In the genomic region with DNA sequence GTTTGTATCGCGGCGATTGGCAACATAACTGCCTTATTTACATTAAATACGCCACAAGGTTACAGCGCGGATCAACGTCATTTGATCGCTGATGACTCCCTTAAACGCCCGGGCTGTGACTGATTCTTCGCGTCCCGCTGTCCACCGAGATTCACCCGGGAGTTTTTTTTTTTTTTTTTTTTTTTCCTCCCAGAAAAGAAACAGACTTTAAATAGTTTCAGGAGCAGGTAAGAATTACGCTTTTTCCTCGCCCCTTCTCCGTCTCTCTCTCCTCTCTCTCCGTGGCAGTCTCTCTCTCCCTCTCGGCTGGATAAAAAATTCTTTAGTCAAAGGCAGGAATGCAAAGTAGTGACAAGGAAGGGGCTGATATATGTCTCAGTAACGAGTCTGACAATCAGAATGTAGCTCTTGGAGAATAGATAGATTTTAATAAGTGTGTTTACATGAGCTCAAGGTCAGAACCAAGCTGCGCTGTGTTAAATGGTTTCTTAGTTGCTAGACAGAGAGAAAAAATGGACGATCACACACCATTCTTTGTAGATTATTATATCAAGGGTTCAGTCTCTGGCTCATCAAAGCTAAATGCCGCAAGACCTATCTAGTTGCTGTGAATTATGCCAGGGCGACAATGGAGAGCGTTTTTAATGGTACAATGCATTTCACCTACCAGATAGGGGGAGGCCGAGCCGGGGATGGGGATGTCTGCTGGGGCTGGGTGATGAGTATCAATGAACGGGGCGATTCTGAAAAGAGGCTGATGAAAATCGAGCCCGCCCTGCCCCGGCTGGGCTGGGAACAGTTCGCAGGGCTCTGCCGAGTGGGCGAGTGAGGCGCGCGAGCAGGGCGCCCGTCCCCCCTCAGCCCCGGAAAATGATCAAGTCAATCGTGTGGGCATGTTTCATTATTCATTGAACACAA, we compare ENCODE assay signal across 8 cellular contexts.
DNase-seq lines count a peak whose midpoint lies in the region; ATAC-seq, FAIRE-seq and TF ChIP-seq lines count a peak whose summit lies in the region.

No MANE protein-coding gene starts in this region.

- H3K4me3 ChIP-seq in HUES48 (ENCODE audit: low read depth, low read length) (peak overlapping the region; percentile 41), K562 (no peak overlapping the region)
- H3K4me3 ChIP-seq in naive thymus-derived CD4-positive, alpha-beta T cell (ENCODE audit: low read length), result no peak overlapping the region

- H3K27ac Mint-ChIP-seq in naive thymus-derived CD4-positive, alpha-beta T cell, result peak overlapping the region in 2 of 9 donors; percentile 48 to 71

- H3K27me3 ChIP-seq in HUES48 (ENCODE audit: control insufficient read depth, insufficient read depth, low read length), result peaks cover 90% of the 10 kb centered on the region
- peaks cover 25 to 56% of the 10 kb centered on the region in 2 experiments; a peak in 4 of 5 replicates for H3K27me3 ChIP-seq in K562 (ENCODE audit: control insufficient read depth in 2 of 2, insufficient read depth in 2 of 2, low read length in 2 of 2)
- peaks cover 0 to 14% of the 10 kb centered on the region in 2 donors for H3K27me3 ChIP-seq in naive thymus-derived CD4-positive, alpha-beta T cell (ENCODE audit: control insufficient read depth in 2 of 2, insufficient read depth in 2 of 2, low read length in 2 of 2)

- H3K9me3 Mint-ChIP-seq in naive thymus-derived CD4-positive, alpha-beta T cell, result peaks cover 0 to 10% (median 4%) of the 10 kb centered on the region in 11 donors

- H3K79me2 ChIP-seq in K562 (ENCODE audit: control insufficient read depth, insufficient read depth, low read length), result no peaks in the 10 kb centered on the region

- TF ChIP-seq RAD21 in K562 (CRISPR knock-in tag; conservative IDR thresholded peaks at IDR 0.05 in 1 of 2, IDR thresholded peaks at IDR 0.05 in 1 of 2), result no peak

- ATAC-seq in K562, result no peak
- ATAC-seq in naive thymus-derived CD4-positive, alpha-beta T cell, result no peak
- ATAC-seq in GM19324 (IDR thresholded peaks at IDR 0.05; ENCODE audit: low FRiP score, unreplicated experiment), result no peak
- no peak for ATAC-seq in left colon

- in situ Hi-C loops in K562 (cut with MboI), result loop anchor here (5.0 kb wide), 1 partner anchor 427 kb away; no protein-coding TSS in a partner anchor

- H3K4me2 ChIP-seq in K562 (ENCODE audit: insufficient read depth, low read length), result no peak overlapping the region

- peaks cover 19 to 47% (median 34%) of the 10 kb centered on the region in 7 donors for H3K4me1 Mint-ChIP-seq in naive thymus-derived CD4-positive, alpha-beta T cell

- no peak for TF ChIP-seq CTCF in K562 (IDR thresholded peaks at IDR 0.05 in 2 of 3, conservative IDR thresholded peaks at IDR 0.05 in 1 of 3; ENCODE audit: insufficient read depth in 2 of 3, low read depth in 1 of 3, low read length in 3 of 3)

- WGBS in K562 (ENCODE audit: insufficient coverage, low coverage, missing lambda C conversion rate), result 22% methylated on average over 34 of the region's 43 CpGs

- H3K4me3 Mint-ChIP-seq in naive thymus-derived CD4-positive, alpha-beta T cell, result peak overlapping the region; percentile 54 to 89 (median 73)

- no peak for TF ChIP-seq POLR2A in K562 (conservative IDR thresholded peaks at IDR 0.05)

- H2AFZ ChIP-seq in K562 (ENCODE audit: low read depth, low read length), result no peak overlapping the region

- H3K27ac ChIP-seq in HUES48 (ENCODE audit: low read depth, low read length), result no peak overlapping the region
- no peak overlapping the region for H3K27ac ChIP-seq in K562 (ENCODE audit: extremely low read depth, low read depth, low read length)
- H3K27ac ChIP-seq in naive thymus-derived CD4-positive, alpha-beta T cell (ENCODE audit: low read depth, low read length), result no peak overlapping the region

- no peaks in the 10 kb centered on the region for H3K9me1 ChIP-seq in K562 (ENCODE audit: control insufficient read depth, insufficient read depth, low read length)

- no peak for FAIRE-seq in K562 (lab: Jason Lieb, UNC)

- intact Hi-C loops in K562 (cut with micrococcal nuclease) (no loop called here), left colon (cut with DNase I, micrococcal nuclease) (no loop called here)
- intact Hi-C loops in naive thymus-derived CD4-positive, alpha-beta T cell (cut with micrococcal nuclease), result loop anchor here in 1 of 2 donors (5.0 kb wide), 2 partner anchors 698 to 1132 kb away; a partner anchor contains a TSS

- H3K9ac ChIP-seq in HUES48 (ENCODE audit: low read depth, low read length) (no peak overlapping the region), K562 (ENCODE audit: insufficient read depth in 1 of 2, low read depth in 2 of 2, low read length in 2 of 2) (no peak overlapping the region)

- H3K4me1 ChIP-seq in HUES48 (ENCODE audit: control insufficient read depth, insufficient read depth, low read length) (peaks cover 38% of the 10 kb centered on the region), K562 (replicated peaks in 1 of 2; ENCODE audit: control insufficient read depth in 2 of 2, insufficient read depth in 2 of 2, low read length in 2 of 2) (peaks cover 0 to 24% of the 10 kb centered on the region in 2 experiments; a peak in 2 of 5 replicates)
- peaks cover 4 to 6% of the 10 kb centered on the region in 2 donors for H3K4me1 ChIP-seq in naive thymus-derived CD4-positive, alpha-beta T cell (ENCODE audit: control insufficient read depth in 2 of 2, insufficient read depth in 2 of 2, low read length in 2 of 2)

- 0 out of 2 replicates have a peak, but pooled peaks cover 7% of the 10 kb centered on the region for H4K20me1 ChIP-seq in K562 (replicated peaks; ENCODE audit: control insufficient read depth, insufficient read depth, low read length)

- CTCF ChIA-PET in K562 (lab: Yijun Ruan, JAX; ENCODE audit: low intra/inter-chr PET ratio), result no interaction called here
- CTCF ChIA-PET in naive thymus-derived CD4-positive, alpha-beta T cell (lab: Charles Lee), result no interaction called here

- no peak for TF ChIP-seq EP300 in K562 (IDR thresholded peaks at IDR 0.05; ENCODE audit: low read length)

- H3K36me3 ChIP-seq in HUES48 (ENCODE audit: control insufficient read depth, insufficient read depth, low read length), result no peaks in the 10 kb centered on the region
- H3K36me3 ChIP-seq in K562 (ENCODE audit: control insufficient read depth, insufficient read depth, low read length), result no peaks in the 10 kb centered on the region
- H3K36me3 ChIP-seq in naive thymus-derived CD4-positive, alpha-beta T cell (ENCODE audit: control insufficient read depth in 2 of 3, insufficient read depth in 3 of 3, low read length in 3 of 3), result no peaks in the 10 kb centered on the region

- POLR2A ChIA-PET in K562 (lab: Yijun Ruan, JAX), result no interaction called here
- POLR2A ChIA-PET in naive thymus-derived CD4-positive, alpha-beta T cell (lab: Charles Lee), result no interaction called here

- H3K27me3 Mint-ChIP-seq in naive thymus-derived CD4-positive, alpha-beta T cell, result peaks cover 60 to 78% (median 68%) of the 10 kb centered on the region in 5 donors

- peaks cover 0 to 13% (median 6%) of the 10 kb centered on the region in 5 donors for H3K36me3 Mint-ChIP-seq in naive thymus-derived CD4-positive, alpha-beta T cell

- DNase-seq in AG08395 (ENCODE audit: low spot score) (peak; percentile 36), K562 (ENCODE audit: extremely low read depth in 1 of 4, low spot score in 3 of 4) (no peak), dedifferentiated amniotic fluid mesenchymal stem cell (ENCODE audit: extremely low spot score) (no peak), NCI-H510A (lab: John Stamatoyannopoulos, UW) (no peak), left colon (no peak)
- DNase-seq in naive thymus-derived CD4-positive, alpha-beta T cell, result no peak

- H3K9me3 ChIP-seq in HUES48 (ENCODE audit: control insufficient read depth, insufficient read depth, low read length) (no peaks in the 10 kb centered on the region), K562 (replicated peaks; ENCODE audit: control insufficient read depth, insufficient read depth, low read depth, low read length) (no peaks in the 10 kb centered on the region)
- no peaks in the 10 kb centered on the region for H3K9me3 ChIP-seq in naive thymus-derived CD4-positive, alpha-beta T cell (ENCODE audit: control insufficient read depth in 2 of 3, low read length in 3 of 3)

- BruUV-seq in K562 (replicated peaks; lab: Mats Ljungman, UMichigan), result no TSS peak

TF ChIP-seq in K562, 482 proteins besides CTCF, POLR2A, EP300 and RAD21:
- TF ChIP-seq, protein P1, sequence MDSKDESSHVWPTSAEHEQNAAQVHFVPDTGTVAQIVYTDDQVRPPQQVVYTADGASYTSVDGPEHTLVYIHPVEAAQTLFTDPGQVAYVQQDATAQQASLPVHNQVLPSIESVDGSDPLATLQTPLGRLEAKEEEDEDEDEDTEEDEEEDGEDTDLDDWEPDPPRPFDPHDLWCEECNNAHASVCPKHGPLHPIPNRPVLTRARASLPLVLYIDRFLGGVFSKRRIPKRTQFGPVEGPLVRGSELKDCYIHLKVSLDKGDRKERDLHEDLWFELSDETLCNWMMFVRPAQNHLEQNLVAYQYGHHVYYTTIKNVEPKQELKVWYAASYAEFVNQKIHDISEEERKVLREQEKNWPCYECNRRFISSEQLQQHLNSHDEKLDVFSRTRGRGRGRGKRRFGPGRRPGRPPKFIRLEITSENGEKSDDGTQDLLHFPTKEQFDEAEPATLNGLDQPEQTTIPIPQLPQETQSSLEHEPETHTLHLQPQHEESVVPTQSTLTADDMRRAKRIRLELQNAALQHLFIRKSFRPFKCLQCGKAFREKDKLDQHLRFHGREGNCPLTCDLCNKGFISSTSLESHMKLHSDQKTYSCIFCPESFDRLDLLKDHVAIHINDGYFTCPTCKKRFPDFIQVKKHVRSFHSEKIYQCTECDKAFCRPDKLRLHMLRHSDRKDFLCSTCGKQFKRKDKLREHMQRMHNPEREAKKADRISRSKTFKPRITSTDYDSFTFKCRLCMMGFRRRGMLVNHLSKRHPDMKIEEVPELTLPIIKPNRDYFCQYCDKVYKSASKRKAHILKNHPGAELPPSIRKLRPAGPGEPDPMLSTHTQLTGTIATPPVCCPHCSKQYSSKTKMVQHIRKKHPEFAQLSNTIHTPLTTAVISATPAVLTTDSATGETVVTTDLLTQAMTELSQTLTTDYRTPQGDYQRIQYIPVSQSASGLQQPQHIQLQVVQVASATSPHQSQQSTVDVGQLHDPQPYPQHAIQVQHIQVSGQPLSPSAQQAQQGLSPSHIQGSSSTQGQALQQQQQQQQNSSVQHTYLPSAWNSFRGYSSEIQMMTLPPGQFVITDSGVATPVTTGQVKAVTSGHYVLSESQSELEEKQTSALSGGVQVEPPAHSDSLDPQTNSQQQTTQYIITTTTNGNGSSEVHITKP (IDR thresholded peaks at IDR 0.05; ENCODE audit: partially characterized antibody), result peak; percentile 72
- TF ChIP-seq U2AF1 (optimal IDR thresholded peaks at IDR 0.05; ENCODE audit: low read depth, low read length), result no peak
